In genomic region chr2:9248363-9248762, GRCh38 we compare ENCODE assay signal across 20 cellular contexts. TPM values are rescaled to one million over a fixed set of nuclear protein-coding genes. Genes with fewer than 3 reads are reported as not detected.
A peak's percentile ranks its signal among the peaks of the same experiment; 100 is the strongest.
DNase-seq lines count a peak whose midpoint lies in the region; ATAC-seq, FAIRE-seq and TF ChIP-seq lines count a peak whose summit lies in the region.
"Had no signal": no experiment of that assay in that cellular context is flagged by ENCODE, and none has a peak within 500 bp of the region (broad histone marks: within the 10 kb centered on the region; RNA-seq: fewer than 3 reads in every experiment).

No MANE protein-coding gene starts in this region.

- BruUV-seq in PC-9 (replicated peaks; lab: Mats Ljungman, UMichigan) (no TSS peak), endothelial cell of umbilical vein (replicated peaks; lab: Mats Ljungman, UMichigan) (no TSS peak)

- H3K79me2 ChIP-seq in ACC112 (ENCODE audit: control insufficient read depth, insufficient read depth, low read length, unreplicated experiment) (peaks cover 95% of the 10 kb centered on the region), PC-9 (ENCODE audit: low read depth) (peaks cover 97% of the 10 kb centered on the region), endothelial cell of umbilical vein (ENCODE audit: control insufficient read depth, insufficient read depth, low read length) (peaks cover 94% of the 10 kb centered on the region)

- no peak overlapping the region for H3K4me2 ChIP-seq in PC-9
- no peak overlapping the region for H3K4me2 ChIP-seq in endothelial cell of umbilical vein (ENCODE audit: insufficient read depth, low read length)

- intact Hi-C loops in PC-9 (cut with micrococcal nuclease; ENCODE audit: unreplicated experiment) (loop anchor here (2.0 to 5.0 kb wide), 2 partner anchors 42 to 76 kb away; partner anchors contain the start of gene ASAP2), endothelial cell of umbilical vein (cut with micrococcal nuclease) (no loop called here), lower leg skin (cut with DNase I; ENCODE audit: low total_unique reads) (no loop called here)

- H3K27ac ChIP-seq in ACC112 (ENCODE audit: low read depth, low read length) = peak overlapping the region; percentile 92
- peak overlapping the region; percentile 67; the same call in 1 of the 2 replicates for H3K27ac ChIP-seq in PC-9
- H3K27ac ChIP-seq in endothelial cell of umbilical vein (ENCODE audit: insufficient read depth, low read depth, low read length) = peak overlapping the region; percentile 94

- CTCF ChIA-PET in PC-9 (lab: Charles Lee) = no interaction called here
- CTCF ChIA-PET in endothelial cell of umbilical vein (lab: Charles Lee) = interaction anchor here (0.6 to 6.5 kb wide), 10 partner anchors 8 to 105 kb away, joined by 3 to 65 read pairs (median 6); partner anchors contain the start of gene ASAP2

- H2AFZ ChIP-seq in ACC112 (ENCODE audit: low read length, unreplicated experiment) (no peak overlapping the region), PC-9 (no peak overlapping the region), endothelial cell of umbilical vein (ENCODE audit: low read depth, low read length) (no peak overlapping the region)

- FAIRE-seq in endothelial cell of umbilical vein (lab: Jason Lieb, UNC) (no peak), frontal cortex (lab: Jason Lieb, UNC) (no peak)
- FAIRE-seq: H1 had no signal

- no peaks in the 10 kb centered on the region for H3K27me3 Mint-ChIP-seq in neural crest cell (ENCODE audit: low read depth)

- H3F3A ChIP-seq in PC-9 (ENCODE audit: insufficient read depth, low read depth) = peaks cover 69% of the 10 kb centered on the region

- H3K27ac Mint-ChIP-seq in neural crest cell (ENCODE audit: unreplicated experiment) = peak overlapping the region; percentile 46
- no peak overlapping the region for H3K27ac Mint-ChIP-seq in activated naive CD4-positive, alpha-beta T cell treated with anti-CD3 and anti-CD28 coated beads, Interleukin-2, amount 50 U/mL, for 72 hours
- H3K27ac Mint-ChIP-seq: activated CD8-positive, alpha-beta T cell treated with anti-CD3 and anti-CD28 coated beads, Interleukin-2, amount 10 ng/mL, durations not matched to agents 7 days and 5 days; activated naive CD4-positive, alpha-beta T cell treated with anti-CD3 and anti-CD28 coated beads, Interleukin-2, amount 10 ng/mL, durations not matched to agents 7 days and 5 days; CD4-positive, alpha-beta memory T cell; stimulated activated memory B cell treated with anti-CD40 and anti-IgM and Interleukin-4, amounts not matched to agents 10 μg/mL and 1 μg/mL and 100 μg/mL, for 72 hours had no signal

- H3K4me3 Mint-ChIP-seq in neural crest cell = no peak overlapping the region
- H3K4me3 Mint-ChIP-seq: activated CD8-positive, alpha-beta T cell treated with anti-CD3 and anti-CD28 coated beads, Interleukin-2, amount 10 ng/mL, durations not matched to agents 7 days and 5 days; activated naive CD4-positive, alpha-beta T cell treated with anti-CD3 and anti-CD28 coated beads, Interleukin-2, amount 10 ng/mL, durations not matched to agents 7 days and 5 days; CD4-positive, alpha-beta memory T cell; stimulated activated memory B cell treated with anti-CD40 and anti-IgM and Interleukin-4, amounts not matched to agents 10 μg/mL and 1 μg/mL and 100 μg/mL, for 72 hours had no signal

- TF ChIP-seq CTCF in PC-9 (conservative IDR thresholded peaks at IDR 0.05) (no peak), endothelial cell of umbilical vein (IDR thresholded peaks at IDR 0.05; ENCODE audit: extremely low read depth in 1 of 2, insufficient read depth in 1 of 2, low read depth in 1 of 2, low read length in 2 of 2) (no peak), neural crest cell (conservative IDR thresholded peaks at IDR 0.05) (no peak), lower leg skin (IDR thresholded peaks at IDR 0.05) (no peak)

- 90 to 92% methylated on average over 7 of the region's 7 CpGs for WGBS in lower leg skin, 2 donors

- POLR2A ChIA-PET in PC-9 (lab: Charles Lee; ENCODE audit: unreplicated experiment) = interaction anchor here (0.5 to 1.0 kb wide), 5 partner anchors 13 to 195 kb away, joined by 3 to 6 read pairs (median 4); no protein-coding TSS in a partner anchor
- POLR2A ChIA-PET in endothelial cell of umbilical vein (lab: Charles Lee) = interaction anchor here (2.6 kb wide), 1 partner anchor 13 kb away, joined by 6 read pairs; no protein-coding TSS in a partner anchor

- H3K9me3 ChIP-seq in PC-9 (ENCODE audit: insufficient read depth, low read depth) = no peaks in the 10 kb centered on the region
- H3K9me3 ChIP-seq in endothelial cell of umbilical vein (replicated peaks; ENCODE audit: control insufficient read depth, insufficient read depth, low read length) = no peaks in the 10 kb centered on the region
- H3K9me3 ChIP-seq: esophagus squamous epithelium, sigmoid colon had no signal

- dilution Hi-C loops in endothelial cell of umbilical vein (cut with MboI; ENCODE audit: extremely low pct_ligation_motif_present, low sequenced_read_pairs) = no loop called here

- H3K4me1 ChIP-seq in ACC112 (ENCODE audit: control insufficient read depth, insufficient read depth, low read length, unreplicated experiment) (peaks cover 70% of the 10 kb centered on the region), PC-9 (replicated peaks; ENCODE audit: insufficient read depth) (peaks cover 84% of the 10 kb centered on the region), endothelial cell of umbilical vein (ENCODE audit: control insufficient read depth, extremely low read depth, insufficient read depth, low read length) (peaks cover 58% of the 10 kb centered on the region)

- no peak for TF ChIP-seq POLR2A in endothelial cell of umbilical vein (IDR thresholded peaks at IDR 0.05; ENCODE audit: low read depth, low read length)
- TF ChIP-seq POLR2A in lower leg skin (IDR thresholded peaks at IDR 0.05) = no peak

- H3K4me1 Mint-ChIP-seq in neural crest cell = peaks cover 61% of the 10 kb centered on the region
- H3K4me1 Mint-ChIP-seq: activated naive CD4-positive, alpha-beta T cell treated with anti-CD3 and anti-CD28 coated beads, Interleukin-2, amount 10 ng/mL, durations not matched to agents 7 days and 5 days; stimulated activated memory B cell treated with anti-CD40 and anti-IgM and Interleukin-4, amounts not matched to agents 10 μg/mL and 1 μg/mL and 100 μg/mL, for 72 hours had no signal

- H3K36me3 Mint-ChIP-seq in neural crest cell (ENCODE audit: low read depth) = no peaks in the 10 kb centered on the region
- no peaks in the 10 kb centered on the region for H3K36me3 Mint-ChIP-seq in activated naive CD4-positive, alpha-beta T cell treated with anti-CD3 and anti-CD28 coated beads, Interleukin-2, amount 50 U/mL, for 72 hours
- H3K36me3 Mint-ChIP-seq: activated naive CD4-positive, alpha-beta T cell treated with anti-CD3 and anti-CD28 coated beads, Interleukin-2, amount 10 ng/mL, durations not matched to agents 7 days and 5 days; CD4-positive, alpha-beta memory T cell; stimulated activated memory B cell treated with anti-CD40 and anti-IgM and Interleukin-4, amounts not matched to agents 10 μg/mL and 1 μg/mL and 100 μg/mL, for 72 hours had no signal

- DNase-seq in PC-9 (no peak), endothelial cell of umbilical vein (ENCODE audit: low read depth, low spot score) (no peak), neural crest cell (ENCODE audit: low read depth, low spot score) (no peak), lower leg skin (ENCODE audit: low spot score in 2 of 2) (no peak), frontal cortex (ENCODE audit: low spot score in 2 of 2) (no peak)
- DNase-seq in activated naive CD4-positive, alpha-beta T cell treated with anti-CD3 and anti-CD28 coated beads, Interleukin-2, amount 50 U/mL, for 72 hours (ENCODE audit: low spot score in 2 of 2) = no peak
- DNase-seq: activated CD8-positive, alpha-beta T cell treated with anti-CD3 and anti-CD28 coated beads, Interleukin-2, amount 10 ng/mL, durations not matched to agents 7 days and 5 days; activated naive CD4-positive, alpha-beta T cell treated with anti-CD3 and anti-CD28 coated beads, Interleukin-2, amount 10 ng/mL, durations not matched to agents 7 days and 5 days; activated T-cell treated with anti-CD3 and anti-CD28 coated beads, Interleukin-2, amount 50 U/mL, for 1 hour; CD4-positive, alpha-beta memory T cell; DMS53; effector CD8-positive, alpha-beta T cell; esophagus squamous epithelium; NCI-H1048; RPMI8226; sigmoid colon had no signal

- no peaks in the 10 kb centered on the region for H3K27me3 ChIP-seq in ACC112 (ENCODE audit: insufficient read depth, low read length)
- no peaks in the 10 kb centered on the region for H3K27me3 ChIP-seq in PC-9 (ENCODE audit: insufficient read depth, low read depth)
- no peaks in the 10 kb centered on the region for H3K27me3 ChIP-seq in endothelial cell of umbilical vein (ENCODE audit: control insufficient read depth in 2 of 2, insufficient read depth in 2 of 2, low read length in 2 of 2)
- H3K27me3 ChIP-seq: esophagus squamous epithelium, sigmoid colon had no signal

- ATAC-seq in HG02884 (IDR thresholded peaks at IDR 0.05; ENCODE audit: unreplicated experiment) = no peak
- no peak for ATAC-seq in activated naive CD4-positive, alpha-beta T cell treated with anti-CD3 and anti-CD28 coated beads, Interleukin-2, amount 50 U/mL, for 72 hours
- ATAC-seq: activated CD8-positive, alpha-beta T cell treated with anti-CD3 and anti-CD28 coated beads, Interleukin-2, amount 10 ng/mL, durations not matched to agents 7 days and 5 days had no signal

- no peaks in the 10 kb centered on the region for H3K9me3 Mint-ChIP-seq in neural crest cell
- H3K9me3 Mint-ChIP-seq in activated naive CD4-positive, alpha-beta T cell treated with anti-CD3 and anti-CD28 coated beads, Interleukin-2, amount 50 U/mL, for 72 hours = no peaks in the 10 kb centered on the region
- H3K9me3 Mint-ChIP-seq: activated naive CD4-positive, alpha-beta T cell treated with anti-CD3 and anti-CD28 coated beads, Interleukin-2, amount 10 ng/mL, durations not matched to agents 7 days and 5 days; CD4-positive, alpha-beta memory T cell; stimulated activated memory B cell treated with anti-CD40 and anti-IgM and Interleukin-4, amounts not matched to agents 10 μg/mL and 1 μg/mL and 100 μg/mL, for 72 hours had no signal

- H3K4me3 ChIP-seq in ACC112 (ENCODE audit: low read depth, low read length) = peak overlapping the region; percentile 33; the same call in 1 of the 2 replicates
- H3K4me3 ChIP-seq in PC-9 = no peak overlapping the region
- no peak overlapping the region for H3K4me3 ChIP-seq in endothelial cell of umbilical vein (replicated peaks in 1 of 3; ENCODE audit: insufficient read depth in 1 of 3, low read depth in 1 of 3, low read length in 3 of 3)
- no peak overlapping the region for H3K4me3 ChIP-seq in lower leg skin (ENCODE audit: low read depth, poor library complexity, severe bottlenecking)
- H3K4me3 ChIP-seq: esophagus squamous epithelium, sigmoid colon had no signal

- H3K9ac ChIP-seq in endothelial cell of umbilical vein (replicated peaks; ENCODE audit: extremely low read depth, insufficient read depth, low read length) = no peak overlapping the region

- H4K20me1 ChIP-seq in PC-9 (ENCODE audit: insufficient read depth) (peaks cover 6% of the 10 kb centered on the region; the same call in 1 of the 2 replicates), endothelial cell of umbilical vein (replicated peaks; ENCODE audit: control insufficient read depth, extremely low read depth, insufficient read depth, low read length) (no peaks in the 10 kb centered on the region)

- H3K36me3 ChIP-seq in ACC112 (ENCODE audit: insufficient read depth, low read length) = no peaks in the 10 kb centered on the region; the same call in 1 of the 2 replicates
- H3K36me3 ChIP-seq in PC-9 (ENCODE audit: low read depth) = no peaks in the 10 kb centered on the region
- no peaks in the 10 kb centered on the region for H3K36me3 ChIP-seq in endothelial cell of umbilical vein (ENCODE audit: control insufficient read depth in 2 of 2, extremely low read depth in 1 of 2, insufficient read depth in 2 of 2, low read length in 2 of 2)
- H3K36me3 ChIP-seq: esophagus squamous epithelium, sigmoid colon had no signal

- no peaks in the 10 kb centered on the region for H3K9me1 ChIP-seq in endothelial cell of umbilical vein (replicated peaks; ENCODE audit: control insufficient read depth, extremely low read depth, insufficient read depth, low read length)

- H3K9me2 ChIP-seq in PC-9 (ENCODE audit: insufficient read depth) = no peaks in the 10 kb centered on the region

RNA-seq across cellular contexts. Expression of gene ASAP2, which starts 41.8 kb away (rescaled TPM):
- total RNA-seq in PC-9 (2021) = 60.3 and 66.8 TPM in 2 replicates
- 75.8 and 79.2 TPM in 2 replicates for total RNA-seq in endothelial cell of umbilical vein
- polyA plus RNA-seq in endothelial cell of umbilical vein = 26.4 and 31.1 TPM in 2 replicates
- polyA plus RNA-seq in endothelial cell of umbilical vein (2011; cell fraction: cytosol; rRNA removed) = 31.6 and 32.0 TPM in 2 replicates
- 85.8 and 94.0 TPM in 2 replicates for polyA plus RNA-seq in endothelial cell of umbilical vein (2011; cell fraction: nucleus; rRNA removed)
- 39.1 and 42.5 TPM in 2 replicates for polyA plus RNA-seq in endothelial cell of umbilical vein (2012)
- polyA minus RNA-seq in endothelial cell of umbilical vein = 66.1 and 67.7 TPM in 2 replicates
- polyA minus RNA-seq in endothelial cell of umbilical vein (2011; cell fraction: cytosol; rRNA and poly(A)+ RNA removed) = 7.3 TPM
- polyA minus RNA-seq in endothelial cell of umbilical vein (2011; cell fraction: nucleus; rRNA and poly(A)+ RNA removed) = 92.1 and 117 TPM in 2 replicates
- total RNA-seq in neural crest cell = 48.6 and 51.8 TPM in 2 replicates
- 10 to 100 TPM; 30.4 to 40.7 (median 33.1) TPM for total RNA-seq in lower leg skin
- 32.2 TPM for total RNA-seq in frontal cortex
- total RNA-seq in activated naive CD4-positive, alpha-beta T cell treated with anti-CD3 and anti-CD28 coated beads, Interleukin-2, amount 50 U/mL, for 72 hours = 1 to 10 TPM in 1 of 2 donors, under 1 TPM in 1; 0.09 to 1.0 TPM
- total RNA-seq: activated CD8-positive, alpha-beta T cell treated with anti-CD3 and anti-CD28 coated beads, Interleukin-2, amount 10 ng/mL, durations not matched to agents 7 days and 5 days; CD4-positive, alpha-beta memory T cell had no signal
- polyA plus RNA-seq: CD4-positive, alpha-beta memory T cell had no signal

Comparison
In these comparisons a context has a peak if more than half of its experiments do, and no peak if none do; other contexts are left out.
1. RNA of gene ASAP2, which starts 41.8 kb away (total RNA-seq): 75.8 to 79.2 TPM in endothelial cell of umbilical vein, 60.3 to 66.8 TPM in PC-9, 48.6 to 51.8 TPM in neural crest cell, 30.4 to 40.7 TPM in lower leg skin and 32.2 TPM in frontal cortex (single experiment); 0.09 to 1.0 TPM in activated naive CD4-positive, alpha-beta T cell treated with anti-CD3 and anti-CD28 coated beads, Interleukin-2, amount 50 U/mL, for 72 hours; every median in the first group is over 10 times any median in the second.
2. Peak in every context shown above with its lines, with median percentiles within 50 percentile points of each other: H3K27ac ChIP-seq.